Comparison of ENCODE assay signal across 8 cellular contexts in genomic region chr10:112955736-112956421, GRCh38. TPM values are rescaled to one million over a fixed set of nuclear protein-coding genes. Genes with fewer than 3 reads are reported as not detected.
DNase-seq lines count a peak whose midpoint lies in the region; ATAC-seq and TF ChIP-seq lines count a peak whose summit lies in the region.

No MANE protein-coding gene starts in this region.

- no peaks in the 10 kb centered on the region for H3K9me3 ChIP-seq in iPS-18a (ENCODE audit: control insufficient read depth, low read depth, low read length)
- no peaks in the 10 kb centered on the region for H3K9me3 ChIP-seq in skeletal muscle tissue (ENCODE audit: control insufficient read depth in 3 of 3, low read length in 3 of 3)

- peak overlapping the region; percentile 95 for H3K9ac ChIP-seq in iPS-18a (ENCODE audit: low read length)
- peak overlapping the region in 2 of 3 donors; percentile 60 to 62 for H3K9ac ChIP-seq in skeletal muscle tissue (ENCODE audit: low read depth in 1 of 3, low read length in 3 of 3)

- H3K4me1 ChIP-seq in iPS-18a (ENCODE audit: control insufficient read depth, low read depth, low read length) (peaks cover 72% of the 10 kb centered on the region), skeletal muscle tissue (ENCODE audit: control insufficient read depth in 3 of 3, insufficient read depth in 3 of 3, low read length in 3 of 3) (peaks cover 16 to 35% (median 26%) of the 10 kb centered on the region in 3 donors)

- H3K4me3 ChIP-seq in iPS-18a (ENCODE audit: low read length) (peak overlapping the region; percentile 98), skeletal muscle tissue (ENCODE audit: low read length in 3 of 3) (peak overlapping the region; percentile 39 to 72 (median 41))

- CTCF ChIA-PET in activated CD8-positive, alpha-beta T cell treated with anti-CD3 and anti-CD28 coated beads, Interleukin-2, amount 10 ng/mL, durations not matched to agents 7 days and 5 days (lab: Charles Lee): no interaction called here

- no peak overlapping the region for H3K27ac Mint-ChIP-seq in activated CD8-positive, alpha-beta T cell treated with anti-CD3 and anti-CD28 coated beads, Interleukin-2, amount 10 ng/mL, durations not matched to agents 7 days and 5 days

- peaks cover 6% of the 10 kb centered on the region for H3K4me1 Mint-ChIP-seq in activated CD8-positive, alpha-beta T cell treated with anti-CD3 and anti-CD28 coated beads, Interleukin-2, amount 10 ng/mL, durations not matched to agents 7 days and 5 days (ENCODE audit: low read depth)

- TF ChIP-seq POLR2A in GM18505 (IDR thresholded peaks at IDR 0.05; ENCODE audit: borderline replicate concordance, extremely low read depth, insufficient read depth, insufficient read length): no peak

- DNase-seq in H4 (ENCODE audit: low spot score) (peak; percentile 72), amniotic epithelial cell (ENCODE audit: low read depth) (peak; percentile 76), D341Med (ENCODE audit: low spot score) (no peak), NCI-H1092 (lab: John Stamatoyannopoulos, UW) (no peak)
- DNase-seq in activated CD8-positive, alpha-beta T cell treated with anti-CD3 and anti-CD28 coated beads, Interleukin-2, amount 10 ng/mL, durations not matched to agents 7 days and 5 days: no peak

- no peak for ATAC-seq in GM18505 (IDR thresholded peaks at IDR 0.05; ENCODE audit: unreplicated experiment)
- ATAC-seq in activated CD8-positive, alpha-beta T cell treated with anti-CD3 and anti-CD28 coated beads, Interleukin-2, amount 10 ng/mL, durations not matched to agents 7 days and 5 days: no peak

- peaks cover 3% of the 10 kb centered on the region for H3K36me3 Mint-ChIP-seq in activated CD8-positive, alpha-beta T cell treated with anti-CD3 and anti-CD28 coated beads, Interleukin-2, amount 10 ng/mL, durations not matched to agents 7 days and 5 days (ENCODE audit: low read depth)

- H3K4me3 Mint-ChIP-seq in activated CD8-positive, alpha-beta T cell treated with anti-CD3 and anti-CD28 coated beads, Interleukin-2, amount 10 ng/mL, durations not matched to agents 7 days and 5 days: no peak overlapping the region

- H3K27ac ChIP-seq in iPS-18a (ENCODE audit: low read length): peak overlapping the region; percentile 71
- H3K27ac ChIP-seq in skeletal muscle tissue (ENCODE audit: low read depth, low read length): peak overlapping the region; percentile 2

- H3K36me3 ChIP-seq in iPS-18a (ENCODE audit: control insufficient read depth, low read depth, low read length): peaks cover 7% of the 10 kb centered on the region
- H3K36me3 ChIP-seq in skeletal muscle tissue (ENCODE audit: control insufficient read depth in 3 of 3, insufficient read depth in 3 of 3, low read length in 3 of 3): no peaks in the 10 kb centered on the region

- peaks cover 68% of the 10 kb centered on the region for H3K27me3 Mint-ChIP-seq in activated CD8-positive, alpha-beta T cell treated with anti-CD3 and anti-CD28 coated beads, Interleukin-2, amount 10 ng/mL, durations not matched to agents 7 days and 5 days (ENCODE audit: low read depth)

- no peaks in the 10 kb centered on the region for H3K27me3 ChIP-seq in iPS-18a (ENCODE audit: control insufficient read depth, insufficient read depth, low read length)
- no peaks in the 10 kb centered on the region for H3K27me3 ChIP-seq in skeletal muscle tissue (ENCODE audit: control insufficient read depth in 3 of 3, insufficient read depth in 3 of 3, low read length in 3 of 3)

- H3K9me3 Mint-ChIP-seq in activated CD8-positive, alpha-beta T cell treated with anti-CD3 and anti-CD28 coated beads, Interleukin-2, amount 10 ng/mL, durations not matched to agents 7 days and 5 days (ENCODE audit: insufficient read depth): no peaks in the 10 kb centered on the region

- POLR2A ChIA-PET in activated CD8-positive, alpha-beta T cell treated with anti-CD3 and anti-CD28 coated beads, Interleukin-2, amount 10 ng/mL, durations not matched to agents 7 days and 5 days (lab: Charles Lee): no interaction called here

RNA-seq across cellular contexts. Expression of gene TCF7L2, which starts 5.8 kb away (rescaled TPM):
- 3.3 and 3.4 TPM in 2 replicates for total RNA-seq in H4 (2014; rRNA removed; shearing (Covaris generic))
- 33.9 TPM for total RNA-seq in skeletal muscle tissue
- total RNA-seq in activated CD8-positive, alpha-beta T cell treated with anti-CD3 and anti-CD28 coated beads, Interleukin-2, amount 10 ng/mL, durations not matched to agents 7 days and 5 days: under 1 TPM; 0.26 to 0.42 TPM

Comparison
In these comparisons a context has a peak if more than half of its experiments do, and no peak if none do; other contexts are left out.
1. DNase-seq: peak in H4 (single experiment) and amniotic epithelial cell (single experiment); none in D341Med (single experiment), activated CD8-positive, alpha-beta T cell treated with anti-CD3 and anti-CD28 coated beads, Interleukin-2, amount 10 ng/mL, durations not matched to agents 7 days and 5 days (single experiment) and NCI-H1092 (single experiment).